ENCODE assay signal across 21 cellular contexts in the genomic region with DNA sequence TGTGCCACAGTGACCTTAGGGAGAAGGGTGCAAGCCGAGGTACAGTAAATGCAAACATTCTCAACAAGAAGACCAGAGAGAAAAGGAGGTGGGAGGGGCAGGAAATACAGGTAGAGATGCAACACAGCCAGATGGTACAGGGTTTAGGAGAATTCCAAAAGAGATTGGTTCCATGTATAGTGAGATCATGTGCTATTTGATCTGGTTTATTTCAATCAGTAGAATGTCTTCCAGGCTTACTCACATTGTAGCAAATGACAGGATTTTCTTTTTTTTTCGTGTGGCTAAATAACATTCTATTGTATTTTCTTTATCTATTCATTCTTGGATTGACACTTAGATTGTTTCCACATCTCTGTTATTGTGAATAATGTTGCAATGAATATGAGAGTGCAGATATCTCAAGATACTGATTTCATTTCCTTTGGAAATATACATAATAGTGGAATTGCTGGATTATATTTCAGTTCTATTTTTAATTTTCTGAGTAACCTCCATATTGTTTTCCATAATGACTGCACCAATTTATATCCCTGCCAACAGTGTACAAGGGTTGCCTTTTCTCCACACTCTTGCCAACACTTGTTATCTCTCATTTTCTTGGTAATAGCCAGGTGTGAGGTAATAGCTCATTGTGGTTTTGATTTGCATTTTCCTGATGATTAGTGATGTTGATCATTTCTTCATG.
"Had no signal": no experiment of that assay in that cellular context is flagged by ENCODE, and none has a peak within 500 bp of the region (broad histone marks: within the 10 kb centered on the region; RNA-seq: fewer than 3 reads in every experiment).

No MANE protein-coding gene starts in this region.

- H3K27ac ChIP-seq: Peyer's patch, RWPE1, SJCRH30 had no signal

- DNase-seq: activated B cell treated with CpG ODN at 0.5 μM for 24 hours; activated CD4-positive, alpha-beta memory T cell treated with anti-CD3 and anti-CD28 coated beads for 36 hours; activated CD4-positive, alpha-beta T cell treated with anti-CD3 and anti-CD28 coated beads, Interleukin-2, amount 10 ng/mL, durations not matched to agents 7 days and 5 days; activated CD8-positive, alpha-beta memory T cell treated with anti-CD3 and anti-CD28 coated beads for 24 hours; activated gamma-delta T cell treated with Interleukin-2 at 50 U/mL for 16 hours; activated naive CD4-positive, alpha-beta T cell treated with anti-CD3 and anti-CD28 coated beads, Interleukin-2, amount 10 ng/mL, durations not matched to agents 7 days and 5 days; activated naive CD8-positive, alpha-beta T cell treated with anti-CD3 and anti-CD28 coated beads for 36 hours; activated T-cell treated with anti-CD3 and anti-CD28 coated beads, Interleukin-2, amount 50 U/mL, for 4 hours; central memory CD4-positive, alpha-beta T cell; Karpas-422; NCI-H1417 treated with DMSO at 0.1 percent for 48 hours; NCI-H1694; NCI-H2029; NCI-H2107; NCI-H446; Peyer's patch; Right ventricle myocardium superior; SJCRH30 had no signal

- H3K27me3 Mint-ChIP-seq: activated B cell treated with CpG ODN at 0.5 μM for 24 hours; activated naive CD4-positive, alpha-beta T cell treated with anti-CD3 and anti-CD28 coated beads, Interleukin-2, amount 10 ng/mL, durations not matched to agents 7 days and 5 days had no signal

- H3K4me3 ChIP-seq: Peyer's patch, SJCRH30 had no signal

- ATAC-seq: activated T-cell treated with anti-CD3 and anti-CD28 coated beads, Interleukin-2, amount 50 U/mL, for 4 hours; activated T-helper 17 cell treated with anti-CD3 and anti-CD28 coated beads, Interleukin-2, amount 50 U/mL, for 72 hours had no signal

- H3K27me3 ChIP-seq: Peyer's patch, SJCRH30 had no signal

- H3K27ac Mint-ChIP-seq: activated B cell treated with CpG ODN at 0.5 μM for 24 hours; activated CD4-positive, alpha-beta memory T cell treated with anti-CD3 and anti-CD28 coated beads for 36 hours; activated CD4-positive, alpha-beta T cell treated with anti-CD3 and anti-CD28 coated beads, Interleukin-2, amount 10 ng/mL, durations not matched to agents 7 days and 5 days; activated naive CD4-positive, alpha-beta T cell treated with anti-CD3 and anti-CD28 coated beads, Interleukin-2, amount 10 ng/mL, durations not matched to agents 7 days and 5 days; activated naive CD8-positive, alpha-beta T cell treated with anti-CD3 and anti-CD28 coated beads for 36 hours; activated T-helper 17 cell treated with anti-CD3 and anti-CD28 coated beads, Interleukin-2, amount 50 U/mL, for 72 hours; T-helper 1 cell treated with Interleukin-12 subunit alpha and Interleukin-12 subunit beta and Interleukin-4 antibody, amounts not matched to agents 30 μg/mL and 1 μg/mL, for 36 hours had no signal

- H3K36me3 ChIP-seq: Peyer's patch, SJCRH30 had no signal

- H3K4me1 ChIP-seq: Peyer's patch, SJCRH30 had no signal

- H3K9me3 Mint-ChIP-seq: activated CD4-positive, alpha-beta memory T cell treated with anti-CD3 and anti-CD28 coated beads for 36 hours; activated CD4-positive, alpha-beta T cell treated with anti-CD3 and anti-CD28 coated beads, Interleukin-2, amount 10 ng/mL, durations not matched to agents 7 days and 5 days; activated naive CD4-positive, alpha-beta T cell treated with anti-CD3 and anti-CD28 coated beads, Interleukin-2, amount 10 ng/mL, durations not matched to agents 7 days and 5 days; activated naive CD8-positive, alpha-beta T cell treated with anti-CD3 and anti-CD28 coated beads for 36 hours; activated T-cell treated with anti-CD3 and anti-CD28 coated beads, Interleukin-2, amount 50 U/mL, for 4 hours; activated T-helper 17 cell treated with anti-CD3 and anti-CD28 coated beads, Interleukin-2, amount 50 U/mL, for 72 hours; T-helper 1 cell treated with Interleukin-12 subunit alpha and Interleukin-12 subunit beta and Interleukin-4 antibody, amounts not matched to agents 30 μg/mL and 1 μg/mL, for 36 hours had no signal

- H3K4me3 Mint-ChIP-seq: activated B cell treated with CpG ODN at 0.5 μM for 24 hours; activated CD4-positive, alpha-beta memory T cell treated with anti-CD3 and anti-CD28 coated beads for 36 hours; activated CD4-positive, alpha-beta T cell treated with anti-CD3 and anti-CD28 coated beads, Interleukin-2, amount 10 ng/mL, durations not matched to agents 7 days and 5 days; activated naive CD4-positive, alpha-beta T cell treated with anti-CD3 and anti-CD28 coated beads, Interleukin-2, amount 10 ng/mL, durations not matched to agents 7 days and 5 days; activated naive CD8-positive, alpha-beta T cell treated with anti-CD3 and anti-CD28 coated beads for 36 hours; activated T-cell treated with anti-CD3 and anti-CD28 coated beads, Interleukin-2, amount 50 U/mL, for 4 hours; activated T-helper 17 cell treated with anti-CD3 and anti-CD28 coated beads, Interleukin-2, amount 50 U/mL, for 72 hours; T-helper 1 cell treated with Interleukin-12 subunit alpha and Interleukin-12 subunit beta and Interleukin-4 antibody, amounts not matched to agents 30 μg/mL and 1 μg/mL, for 36 hours had no signal

- H3K9me3 ChIP-seq: Peyer's patch, SJCRH30 had no signal

- H3K36me3 Mint-ChIP-seq: activated CD4-positive, alpha-beta memory T cell treated with anti-CD3 and anti-CD28 coated beads for 36 hours; activated naive CD4-positive, alpha-beta T cell treated with anti-CD3 and anti-CD28 coated beads, Interleukin-2, amount 10 ng/mL, durations not matched to agents 7 days and 5 days; activated naive CD8-positive, alpha-beta T cell treated with anti-CD3 and anti-CD28 coated beads for 36 hours had no signal

- H3K4me1 Mint-ChIP-seq: activated B cell treated with CpG ODN at 0.5 μM for 24 hours; activated CD4-positive, alpha-beta T cell treated with anti-CD3 and anti-CD28 coated beads, Interleukin-2, amount 10 ng/mL, durations not matched to agents 7 days and 5 days; activated naive CD4-positive, alpha-beta T cell treated with anti-CD3 and anti-CD28 coated beads, Interleukin-2, amount 10 ng/mL, durations not matched to agents 7 days and 5 days; activated naive CD8-positive, alpha-beta T cell treated with anti-CD3 and anti-CD28 coated beads for 36 hours; activated T-helper 17 cell treated with anti-CD3 and anti-CD28 coated beads, Interleukin-2, amount 50 U/mL, for 72 hours had no signal
